In the genomic region with DNA sequence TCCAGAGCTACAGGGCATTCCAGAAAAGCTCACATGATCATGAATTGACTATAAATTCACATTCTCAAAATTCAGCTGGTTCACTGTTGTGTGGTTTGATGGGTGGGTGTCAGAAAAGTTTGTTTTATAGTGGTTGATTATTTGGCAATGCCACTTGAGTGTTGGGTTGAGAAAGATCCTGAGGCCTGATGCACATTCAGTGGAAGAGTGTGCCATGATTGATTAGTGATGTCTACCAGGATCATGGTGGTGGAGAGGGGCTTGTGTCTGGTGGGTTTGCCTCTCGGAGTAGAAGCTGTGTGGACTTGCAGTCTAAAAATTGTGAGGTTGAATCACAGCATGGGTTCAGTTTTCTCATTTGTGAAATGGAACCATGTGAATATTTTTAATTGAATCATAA, we compare ENCODE assay signal across 17 cellular contexts. TPM values are rescaled to one million over a fixed set of nuclear protein-coding genes. Genes with fewer than 3 reads are reported as not detected.
A peak's percentile ranks its signal among the peaks of the same experiment; 100 is the strongest.
DNase-seq lines count a peak whose midpoint lies in the region; ATAC-seq and TF ChIP-seq lines count a peak whose summit lies in the region.
"Had no signal": no experiment of that assay in that cellular context is flagged by ENCODE, and none has a peak within 500 bp of the region (broad histone marks: within the 10 kb centered on the region; RNA-seq: fewer than 3 reads in every experiment).

No MANE protein-coding gene starts in this region.

- H3K27ac Mint-ChIP-seq in T-helper 2 cell treated with Interferon-gamma antibody and Interleukin-4, amounts not matched to agents 5 μg/mL and 100 μg/mL, for 36 hours = peak overlapping the region; percentile 28
- H3K27ac Mint-ChIP-seq in Caco-2 (ENCODE audit: unreplicated experiment) (peak overlapping the region; percentile 93), natural killer cell (peak overlapping the region; percentile 97 to 99)
- H3K27ac Mint-ChIP-seq in activated CD8-positive, alpha-beta T cell treated with anti-CD3 and anti-CD28 coated beads, Interleukin-2, amount 10 ng/mL, durations not matched to agents 7 days and 5 days = peak overlapping the region; percentile 65

- DNase-seq in T-helper 2 cell treated with Interferon-gamma antibody and Interleukin-4, amounts not matched to agents 5 μg/mL and 100 μg/mL, for 36 hours (ENCODE audit: low spot score) = no peak
- DNase-seq in T-helper 2 cell (no peak), Caco-2 (no peak), natural killer cell (no peak), dedifferentiated amniotic fluid mesenchymal stem cell (ENCODE audit: extremely low spot score) (no peak)
- no peak for DNase-seq in activated CD8-positive, alpha-beta T cell treated with anti-CD3 and anti-CD28 coated beads, Interleukin-2, amount 10 ng/mL, durations not matched to agents 7 days and 5 days
- DNase-seq: 8988T; activated CD8-positive, alpha-beta memory T cell treated with anti-CD3 and anti-CD28 coated beads, Interleukin-2, amount 50 U/mL, for 4 hours; anterior cingulate cortex; DMS79 treated with DMSO at 0.1 percent for 48 hours; NCI-H187 treated with DMSO at 0.1 percent for 48 hours; NCI-H524; nucleus accumbens had no signal

- no peaks in the 10 kb centered on the region for H3K9me3 ChIP-seq in Caco-2
- H3K9me3 ChIP-seq: BLaER1 treated with 17β-estradiol and CSF1 and Interleukin-3, amounts not matched to agents 10 nM and 100 nM; gastroesophageal sphincter had no signal

- peaks cover 38% of the 10 kb centered on the region for H3K4me1 Mint-ChIP-seq in T-helper 2 cell treated with Interferon-gamma antibody and Interleukin-4, amounts not matched to agents 5 μg/mL and 100 μg/mL, for 36 hours (ENCODE audit: low read depth)
- H3K4me1 Mint-ChIP-seq in Caco-2 (ENCODE audit: low read depth, unreplicated experiment) = peaks cover 12% of the 10 kb centered on the region
- peaks cover 37% of the 10 kb centered on the region for H3K4me1 Mint-ChIP-seq in activated CD8-positive, alpha-beta T cell treated with anti-CD3 and anti-CD28 coated beads, Interleukin-2, amount 10 ng/mL, durations not matched to agents 7 days and 5 days (ENCODE audit: low read depth)
- peaks cover 68 to 69% of the 10 kb centered on the region in 2 donors for H3K4me1 Mint-ChIP-seq in natural killer cell

- H3K36me3 Mint-ChIP-seq in T-helper 2 cell treated with Interferon-gamma antibody and Interleukin-4, amounts not matched to agents 5 μg/mL and 100 μg/mL, for 36 hours (ENCODE audit: low read depth) = peaks cover 57% of the 10 kb centered on the region
- H3K36me3 Mint-ChIP-seq in Caco-2 (ENCODE audit: insufficient read depth, unreplicated experiment) (peaks cover 85% of the 10 kb centered on the region), natural killer cell (no peaks in the 10 kb centered on the region)
- peaks cover 57% of the 10 kb centered on the region for H3K36me3 Mint-ChIP-seq in activated CD8-positive, alpha-beta T cell treated with anti-CD3 and anti-CD28 coated beads, Interleukin-2, amount 10 ng/mL, durations not matched to agents 7 days and 5 days (ENCODE audit: low read depth)

- peaks cover 4% of the 10 kb centered on the region for H3K36me3 ChIP-seq in Caco-2 (ENCODE audit: control insufficient read depth, insufficient read depth, low read length)

- intact Hi-C loops in Caco-2 (cut with micrococcal nuclease; ENCODE audit: unreplicated experiment) = no loop called here
- intact Hi-C loops in natural killer cell (cut with micrococcal nuclease) = no loop called here

- H3K27me3 ChIP-seq in Caco-2 (replicated peaks; ENCODE audit: control insufficient read depth, insufficient read depth, low read length) = no peaks in the 10 kb centered on the region
- H3K27me3 ChIP-seq: gastroesophageal sphincter had no signal

- no TSS peak for BruUV-seq in Caco-2 (replicated peaks; lab: Mats Ljungman, UMichigan)

- POLR2A ChIA-PET in Caco-2 (lab: Charles Lee) = no interaction called here
- POLR2A ChIA-PET in activated CD8-positive, alpha-beta T cell treated with anti-CD3 and anti-CD28 coated beads, Interleukin-2, amount 10 ng/mL, durations not matched to agents 7 days and 5 days (lab: Charles Lee) = no interaction called here

- CTCF ChIA-PET in Caco-2 (lab: Charles Lee) = no interaction called here
- CTCF ChIA-PET in activated CD8-positive, alpha-beta T cell treated with anti-CD3 and anti-CD28 coated beads, Interleukin-2, amount 10 ng/mL, durations not matched to agents 7 days and 5 days (lab: Charles Lee) = interaction anchor here (1.0 to 4.5 kb wide), 2 partner anchors 10 to 149 kb away, joined by 3 to 21 read pairs; no protein-coding TSS in a partner anchor

- no peak for ATAC-seq in activated CD8-positive, alpha-beta T cell treated with anti-CD3 and anti-CD28 coated beads, Interleukin-2, amount 10 ng/mL, durations not matched to agents 7 days and 5 days
- ATAC-seq in natural killer cell = no peak
- ATAC-seq in GM19397 (IDR thresholded peaks at IDR 0.05; ENCODE audit: unreplicated experiment) = no peak
- no peak for ATAC-seq in GM18502 (IDR thresholded peaks at IDR 0.05; ENCODE audit: poor library complexity, unreplicated experiment)
- ATAC-seq: gastroesophageal sphincter had no signal

- no peaks in the 10 kb centered on the region for H3K4me1 ChIP-seq in Caco-2

- H3K4me3 ChIP-seq in Caco-2 (ENCODE audit: low read depth, low read length) = no peak overlapping the region
- H3K4me3 ChIP-seq: BLaER1 treated with 17β-estradiol and CSF1 and Interleukin-3, amounts not matched to agents 10 nM and 100 nM; gastroesophageal sphincter had no signal

- no peaks in the 10 kb centered on the region for H3K9me3 Mint-ChIP-seq in T-helper 2 cell treated with Interferon-gamma antibody and Interleukin-4, amounts not matched to agents 5 μg/mL and 100 μg/mL, for 36 hours
- H3K9me3 Mint-ChIP-seq in Caco-2 (ENCODE audit: unreplicated experiment) (no peaks in the 10 kb centered on the region), natural killer cell (no peaks in the 10 kb centered on the region)
- H3K9me3 Mint-ChIP-seq in activated CD8-positive, alpha-beta T cell treated with anti-CD3 and anti-CD28 coated beads, Interleukin-2, amount 10 ng/mL, durations not matched to agents 7 days and 5 days (ENCODE audit: insufficient read depth) = no peaks in the 10 kb centered on the region

- H3K4me3 Mint-ChIP-seq in T-helper 2 cell treated with Interferon-gamma antibody and Interleukin-4, amounts not matched to agents 5 μg/mL and 100 μg/mL, for 36 hours = peak overlapping the region; percentile 96
- peak overlapping the region; percentile 96 for H3K4me3 Mint-ChIP-seq in Caco-2 (ENCODE audit: unreplicated experiment)
- H3K4me3 Mint-ChIP-seq in activated CD8-positive, alpha-beta T cell treated with anti-CD3 and anti-CD28 coated beads, Interleukin-2, amount 10 ng/mL, durations not matched to agents 7 days and 5 days = peak overlapping the region; percentile 44
- peak overlapping the region; percentile 99 for H3K4me3 Mint-ChIP-seq in natural killer cell

- no peak for TF ChIP-seq CTCF in Caco-2 (IDR thresholded peaks at IDR 0.05; ENCODE audit: insufficient read depth in 1 of 2, low read depth in 1 of 2, low read length in 1 of 2, severe bottlenecking in 1 of 2, unreplicated experiment in 1 of 2)
- TF ChIP-seq CTCF in natural killer cell (IDR thresholded peaks at IDR 0.05) = no peak

- H3K27me3 Mint-ChIP-seq in T-helper 2 cell treated with Interferon-gamma antibody and Interleukin-4, amounts not matched to agents 5 μg/mL and 100 μg/mL, for 36 hours (ENCODE audit: low read depth) = no peaks in the 10 kb centered on the region
- H3K27me3 Mint-ChIP-seq in Caco-2 (ENCODE audit: insufficient read depth, unreplicated experiment) = no peaks in the 10 kb centered on the region
- H3K27me3 Mint-ChIP-seq in activated CD8-positive, alpha-beta T cell treated with anti-CD3 and anti-CD28 coated beads, Interleukin-2, amount 10 ng/mL, durations not matched to agents 7 days and 5 days (ENCODE audit: low read depth) = no peaks in the 10 kb centered on the region
- H3K27me3 Mint-ChIP-seq in natural killer cell (ENCODE audit: low read depth in 2 of 2) = no peaks in the 10 kb centered on the region

RNA-seq across cellular contexts. Expression of a gene that starts 2.0 kb away (rescaled TPM):
- total RNA-seq in Caco-2 (2022) (59.7 and 65.0 TPM in 2 replicates), natural killer cell (10 to 100 TPM; 19.2 to 25.9 (median 22.5) TPM)
- total RNA-seq in activated CD8-positive, alpha-beta T cell treated with anti-CD3 and anti-CD28 coated beads, Interleukin-2, amount 10 ng/mL, durations not matched to agents 7 days and 5 days = 10 to 100 TPM; 36.6 to 36.7 TPM

RNA-seq across cellular contexts. Expression of a gene that starts 3.6 kb away (rescaled TPM):
- total RNA-seq in Caco-2 (2022) (65.9 and 68.4 TPM in 2 replicates), natural killer cell (10 to 100 TPM; 14.1 to 21.2 (median 17.1) TPM)
- total RNA-seq in activated CD8-positive, alpha-beta T cell treated with anti-CD3 and anti-CD28 coated beads, Interleukin-2, amount 10 ng/mL, durations not matched to agents 7 days and 5 days = 10 to 100 TPM; 57.9 to 60.4 TPM

Comparison
In these comparisons a context has a peak if more than half of its experiments do, and no peak if none do; other contexts are left out.
1. H3K27ac Mint-ChIP-seq: peak in every context shown above with its lines; median percentile 98 in natural killer cell; 93 in Caco-2; 65 in activated CD8-positive, alpha-beta T cell treated with anti-CD3 and anti-CD28 coated beads, Interleukin-2, amount 10 ng/mL, durations not matched to agents 7 days and 5 days; 28 in T-helper 2 cell treated with Interferon-gamma antibody and Interleukin-4, amounts not matched to agents 5 μg/mL and 100 μg/mL, for 36 hours.
2. H3K4me3 Mint-ChIP-seq: peak in every context shown above with its lines; median percentile 99 in natural killer cell; 96 in T-helper 2 cell treated with Interferon-gamma antibody and Interleukin-4, amounts not matched to agents 5 μg/mL and 100 μg/mL, for 36 hours; 96 in Caco-2; 44 in activated CD8-positive, alpha-beta T cell treated with anti-CD3 and anti-CD28 coated beads, Interleukin-2, amount 10 ng/mL, durations not matched to agents 7 days and 5 days.